Comparison of ENCODE assay signal across 2 cellular contexts in genomic region chr17:29595943-29596774, GRCh38.
TF ChIP-seq lines count a peak whose summit lies in the region.

No MANE protein-coding gene starts in this region.

TF ChIP-seq in GM23338, 12 proteins besides CTCF, POLR2A, EP300 and RAD21:
- TF ChIP-seq, protein P1, sequence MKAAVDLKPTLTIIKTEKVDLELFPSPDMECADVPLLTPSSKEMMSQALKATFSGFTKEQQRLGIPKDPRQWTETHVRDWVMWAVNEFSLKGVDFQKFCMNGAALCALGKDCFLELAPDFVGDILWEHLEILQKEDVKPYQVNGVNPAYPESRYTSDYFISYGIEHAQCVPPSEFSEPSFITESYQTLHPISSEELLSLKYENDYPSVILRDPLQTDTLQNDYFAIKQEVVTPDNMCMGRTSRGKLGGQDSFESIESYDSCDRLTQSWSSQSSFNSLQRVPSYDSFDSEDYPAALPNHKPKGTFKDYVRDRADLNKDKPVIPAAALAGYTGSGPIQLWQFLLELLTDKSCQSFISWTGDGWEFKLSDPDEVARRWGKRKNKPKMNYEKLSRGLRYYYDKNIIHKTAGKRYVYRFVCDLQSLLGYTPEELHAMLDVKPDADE (IDR thresholded peaks at IDR 0.05), result no peak
- TF ChIP-seq STAT1 (IDR thresholded peaks at IDR 0.05; ENCODE audit: unreplicated experiment) (no peak), JUNB (IDR thresholded peaks at IDR 0.05; ENCODE audit: unreplicated experiment) (no peak), EZH2phosphoT487 (IDR thresholded peaks at IDR 0.05; ENCODE audit: unreplicated experiment) (no peak), POLR2AphosphoS5 (IDR thresholded peaks at IDR 0.05; ENCODE audit: low read depth) (no peak), NANOG (IDR thresholded peaks at IDR 0.05; ENCODE audit: borderline replicate concordance) (no peak), ZNF114 (CRISPR knock-in tag; IDR thresholded peaks at IDR 0.05) (no peak), EZH2 (IDR thresholded peaks at IDR 0.05; ENCODE audit: low read depth, unreplicated experiment) (no peak), ZNF331 (CRISPR knock-in tag; IDR thresholded peaks at IDR 0.05; ENCODE audit: low read depth) (no peak), CREB1 (CRISPR knock-in tag; IDR thresholded peaks at IDR 0.05; ENCODE audit: low read depth) (no peak)
- TF ChIP-seq, protein P2, sequence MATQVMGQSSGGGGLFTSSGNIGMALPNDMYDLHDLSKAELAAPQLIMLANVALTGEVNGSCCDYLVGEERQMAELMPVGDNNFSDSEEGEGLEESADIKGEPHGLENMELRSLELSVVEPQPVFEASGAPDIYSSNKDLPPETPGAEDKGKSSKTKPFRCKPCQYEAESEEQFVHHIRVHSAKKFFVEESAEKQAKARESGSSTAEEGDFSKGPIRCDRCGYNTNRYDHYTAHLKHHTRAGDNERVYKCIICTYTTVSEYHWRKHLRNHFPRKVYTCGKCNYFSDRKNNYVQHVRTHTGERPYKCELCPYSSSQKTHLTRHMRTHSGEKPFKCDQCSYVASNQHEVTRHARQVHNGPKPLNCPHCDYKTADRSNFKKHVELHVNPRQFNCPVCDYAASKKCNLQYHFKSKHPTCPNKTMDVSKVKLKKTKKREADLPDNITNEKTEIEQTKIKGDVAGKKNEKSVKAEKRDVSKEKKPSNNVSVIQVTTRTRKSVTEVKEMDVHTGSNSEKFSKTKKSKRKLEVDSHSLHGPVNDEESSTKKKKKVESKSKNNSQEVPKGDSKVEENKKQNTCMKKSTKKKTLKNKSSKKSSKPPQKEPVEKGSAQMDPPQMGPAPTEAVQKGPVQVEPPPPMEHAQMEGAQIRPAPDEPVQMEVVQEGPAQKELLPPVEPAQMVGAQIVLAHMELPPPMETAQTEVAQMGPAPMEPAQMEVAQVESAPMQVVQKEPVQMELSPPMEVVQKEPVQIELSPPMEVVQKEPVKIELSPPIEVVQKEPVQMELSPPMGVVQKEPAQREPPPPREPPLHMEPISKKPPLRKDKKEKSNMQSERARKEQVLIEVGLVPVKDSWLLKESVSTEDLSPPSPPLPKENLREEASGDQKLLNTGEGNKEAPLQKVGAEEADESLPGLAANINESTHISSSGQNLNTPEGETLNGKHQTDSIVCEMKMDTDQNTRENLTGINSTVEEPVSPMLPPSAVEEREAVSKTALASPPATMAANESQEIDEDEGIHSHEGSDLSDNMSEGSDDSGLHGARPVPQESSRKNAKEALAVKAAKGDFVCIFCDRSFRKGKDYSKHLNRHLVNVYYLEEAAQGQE (IDR thresholded peaks at IDR 0.05; ENCODE audit: unreplicated experiment), result no peak
- TF ChIP-seq, protein P3, sequence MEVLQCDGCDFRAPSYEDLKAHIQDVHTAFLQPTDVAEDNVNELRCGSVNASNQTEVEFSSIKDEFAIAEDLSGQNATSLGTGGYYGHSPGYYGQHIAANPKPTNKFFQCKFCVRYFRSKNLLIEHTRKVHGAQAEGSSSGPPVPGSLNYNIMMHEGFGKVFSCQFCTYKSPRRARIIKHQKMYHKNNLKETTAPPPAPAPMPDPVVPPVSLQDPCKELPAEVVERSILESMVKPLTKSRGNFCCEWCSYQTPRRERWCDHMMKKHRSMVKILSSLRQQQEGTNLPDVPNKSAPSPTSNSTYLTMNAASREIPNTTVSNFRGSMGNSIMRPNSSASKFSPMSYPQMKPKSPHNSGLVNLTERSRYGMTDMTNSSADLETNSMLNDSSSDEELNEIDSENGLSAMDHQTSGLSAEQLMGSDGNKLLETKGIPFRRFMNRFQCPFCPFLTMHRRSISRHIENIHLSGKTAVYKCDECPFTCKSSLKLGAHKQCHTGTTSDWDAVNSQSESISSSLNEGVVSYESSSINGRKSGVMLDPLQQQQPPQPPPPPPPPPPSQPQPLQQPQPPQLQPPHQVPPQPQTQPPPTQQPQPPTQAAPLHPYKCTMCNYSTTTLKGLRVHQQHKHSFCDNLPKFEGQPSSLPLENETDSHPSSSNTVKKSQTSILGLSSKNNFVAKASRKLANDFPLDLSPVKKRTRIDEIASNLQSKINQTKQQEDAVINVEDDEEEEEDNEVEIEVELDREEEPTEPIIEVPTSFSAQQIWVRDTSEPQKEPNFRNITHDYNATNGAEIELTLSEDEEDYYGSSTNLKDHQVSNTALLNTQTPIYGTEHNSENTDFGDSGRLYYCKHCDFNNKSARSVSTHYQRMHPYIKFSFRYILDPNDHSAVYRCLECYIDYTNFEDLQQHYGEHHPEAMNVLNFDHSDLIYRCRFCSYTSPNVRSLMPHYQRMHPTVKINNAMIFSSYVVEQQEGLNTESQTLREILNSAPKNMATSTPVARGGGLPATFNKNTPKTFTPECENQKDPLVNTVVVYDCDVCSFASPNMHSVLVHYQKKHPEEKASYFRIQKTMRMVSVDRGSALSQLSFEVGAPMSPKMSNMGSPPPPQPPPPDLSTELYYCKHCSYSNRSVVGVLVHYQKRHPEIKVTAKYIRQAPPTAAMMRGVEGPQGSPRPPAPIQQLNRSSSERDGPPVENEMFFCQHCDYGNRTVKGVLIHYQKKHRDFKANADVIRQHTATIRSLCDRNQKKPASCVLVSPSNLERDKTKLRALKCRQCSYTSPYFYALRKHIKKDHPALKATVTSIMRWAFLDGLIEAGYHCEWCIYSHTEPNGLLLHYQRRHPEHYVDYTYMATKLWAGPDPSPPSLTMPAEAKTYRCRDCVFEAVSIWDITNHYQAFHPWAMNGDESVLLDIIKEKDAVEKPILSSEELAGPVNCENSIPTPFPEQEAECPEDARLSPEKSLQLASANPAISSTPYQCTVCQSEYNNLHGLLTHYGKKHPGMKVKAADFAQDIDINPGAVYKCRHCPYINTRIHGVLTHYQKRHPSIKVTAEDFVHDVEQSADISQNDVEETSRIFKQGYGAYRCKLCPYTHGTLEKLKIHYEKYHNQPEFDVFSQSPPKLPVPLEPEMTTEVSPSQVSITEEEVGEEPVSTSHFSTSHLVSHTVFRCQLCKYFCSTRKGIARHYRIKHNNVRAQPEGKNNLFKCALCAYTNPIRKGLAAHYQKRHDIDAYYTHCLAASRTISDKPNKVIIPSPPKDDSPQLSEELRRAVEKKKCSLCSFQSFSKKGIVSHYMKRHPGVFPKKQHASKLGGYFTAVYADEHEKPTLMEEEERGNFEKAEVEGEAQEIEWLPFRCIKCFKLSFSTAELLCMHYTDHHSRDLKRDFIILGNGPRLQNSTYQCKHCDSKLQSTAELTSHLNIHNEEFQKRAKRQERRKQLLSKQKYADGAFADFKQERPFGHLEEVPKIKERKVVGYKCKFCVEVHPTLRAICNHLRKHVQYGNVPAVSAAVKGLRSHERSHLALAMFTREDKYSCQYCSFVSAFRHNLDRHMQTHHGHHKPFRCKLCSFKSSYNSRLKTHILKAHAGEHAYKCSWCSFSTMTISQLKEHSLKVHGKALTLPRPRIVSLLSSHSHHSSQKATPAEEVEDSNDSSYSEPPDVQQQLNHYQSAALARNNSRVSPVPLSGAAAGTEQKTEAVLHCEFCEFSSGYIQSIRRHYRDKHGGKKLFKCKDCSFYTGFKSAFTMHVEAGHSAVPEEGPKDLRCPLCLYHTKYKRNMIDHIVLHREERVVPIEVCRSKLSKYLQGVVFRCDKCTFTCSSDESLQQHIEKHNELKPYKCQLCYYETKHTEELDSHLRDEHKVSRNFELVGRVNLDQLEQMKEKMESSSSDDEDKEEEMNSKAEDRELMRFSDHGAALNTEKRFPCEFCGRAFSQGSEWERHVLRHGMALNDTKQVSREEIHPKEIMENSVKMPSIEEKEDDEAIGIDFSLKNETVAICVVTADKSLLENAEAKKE (CRISPR knock-in tag; IDR thresholded peaks at IDR 0.05), result no peak

TF ChIP-seq in neural cell, 6 proteins besides CTCF, POLR2A, EP300 and RAD21 (continued from another document):
- TF ChIP-seq, protein P2 (IDR thresholded peaks at IDR 0.05; ENCODE audit: borderline replicate concordance), result no peak
- no peak for TF ChIP-seq SMC3 (conservative IDR thresholded peaks at IDR 0.05; ENCODE audit: poor library complexity)
- no peak for TF ChIP-seq TAF1 (IDR thresholded peaks at IDR 0.05; ENCODE audit: low read depth)
- no peak for TF ChIP-seq POLR2AphosphoS5 (IDR thresholded peaks at IDR 0.05)
